In genomic region chr22:26479043-26479791, GRCh38 we compare ENCODE assay signal across 8 cellular contexts. TPM values are rescaled to one million over a fixed set of nuclear protein-coding genes. Genes with fewer than 3 reads are reported as not detected.
A peak's percentile ranks its signal among the peaks of the same experiment; 100 is the strongest.
DNase-seq lines count a peak whose midpoint lies in the region; ATAC-seq and TF ChIP-seq lines count a peak whose summit lies in the region.

No MANE protein-coding gene starts in this region.

- no peak for ATAC-seq in GM19452 (IDR thresholded peaks at IDR 0.05; ENCODE audit: unreplicated experiment)
- ATAC-seq in HG02970 (IDR thresholded peaks at IDR 0.05; ENCODE audit: low FRiP score, unreplicated experiment), result no peak
- no peak for ATAC-seq in HG02588 (IDR thresholded peaks at IDR 0.05; ENCODE audit: unreplicated experiment)
- ATAC-seq in HG03196 (IDR thresholded peaks at IDR 0.05; ENCODE audit: unreplicated experiment), result no peak

- no peak for DNase-seq in HFF-Myc (ENCODE audit: extremely low read depth, low read depth)
- peak; percentile 29 for DNase-seq in WERI-Rb-1
- no peak for DNase-seq in kidney epithelial cell (ENCODE audit: low read depth)

- H3K36me3 ChIP-seq in ACC112 (ENCODE audit: insufficient read depth, low read length) (peaks cover 5% of the 10 kb centered on the region), WERI-Rb-1 (peaks cover 27% of the 10 kb centered on the region), kidney epithelial cell (ENCODE audit: control insufficient read depth, insufficient read depth, low read length) (peaks cover 1% of the 10 kb centered on the region)

- H3K4me3 ChIP-seq in ACC112 (ENCODE audit: low read depth, low read length) (0 out of 2 replicates have a peak overlapping the region, but pooled peaks have one; percentile 32), HFF-Myc (replicated peaks; ENCODE audit: low read depth, low read length) (peak overlapping the region; percentile 17), WERI-Rb-1 (ENCODE audit: low read depth, low read length) (peak overlapping the region; percentile 20), kidney epithelial cell (ENCODE audit: low read depth, low read length) (peak overlapping the region; percentile 2)

- H2AFZ ChIP-seq in ACC112 (ENCODE audit: low read length, unreplicated experiment), result no peak overlapping the region

- H3K9me3 ChIP-seq in WERI-Rb-1 (ENCODE audit: severe bottlenecking), result peaks cover 2% of the 10 kb centered on the region

- peaks cover 17% of the 10 kb centered on the region for H3K79me2 ChIP-seq in ACC112 (ENCODE audit: control insufficient read depth, insufficient read depth, low read length, unreplicated experiment)

- H3K27ac ChIP-seq in ACC112 (ENCODE audit: low read depth, low read length) (no peak overlapping the region), WERI-Rb-1 (peak overlapping the region; percentile 82)

- TF ChIP-seq CTCF in HFF-Myc (IDR thresholded peaks at IDR 0.05; ENCODE audit: low read depth, low read length, missing control alignments) (no peak), WERI-Rb-1 (IDR thresholded peaks at IDR 0.05; ENCODE audit: low read depth, low read length) (peak; percentile 14; the same call in 1 of the 2 replicates), kidney epithelial cell (IDR thresholded peaks at IDR 0.05; ENCODE audit: insufficient read depth, low read length, poor library complexity, severe bottlenecking) (no peak)

- H3K27me3 ChIP-seq in ACC112 (ENCODE audit: insufficient read depth, low read length) (no peaks in the 10 kb centered on the region), WERI-Rb-1 (ENCODE audit: insufficient read depth, low read depth, severe bottlenecking) (no peaks in the 10 kb centered on the region), kidney epithelial cell (ENCODE audit: control insufficient read depth, insufficient read depth, low read length) (no peaks in the 10 kb centered on the region)

- H3K4me1 ChIP-seq in ACC112 (ENCODE audit: control insufficient read depth, insufficient read depth, low read length, unreplicated experiment), result peaks cover 5% of the 10 kb centered on the region

RNA-seq across cellular contexts. Expression of gene HPS4, which starts 4.4 kb away (rescaled TPM):
- 43.9 and 46.4 TPM in 2 replicates for total RNA-seq in kidney epithelial cell

RNA-seq across cellular contexts. Expression of gene SRRD, which starts 4.5 kb away (rescaled TPM):
- 33.4 and 45.0 TPM in 2 replicates for total RNA-seq in kidney epithelial cell

RNA-seq across cellular contexts. Expression of gene TFIP11, which starts 33.1 kb away (rescaled TPM):
- total RNA-seq in kidney epithelial cell, result 40.0 and 45.8 TPM in 2 replicates

RNA-seq across cellular contexts. Expression of gene ASPHD2, which starts 50.2 kb away (rescaled TPM):
- 10.6 and 16.3 TPM in 2 replicates for total RNA-seq in kidney epithelial cell
